Comparison of ENCODE assay signal across 14 cellular contexts in genomic region chr18:63140997-63141776, GRCh38.
A peak's percentile ranks its signal among the peaks of the same experiment; 100 is the strongest.
DNase-seq lines count a peak whose midpoint lies in the region; ATAC-seq lines count a peak whose summit lies in the region.
"Had no signal": no experiment of that assay in that cellular context is flagged by ENCODE, and none has a peak within 500 bp of the region (broad histone marks: within the 10 kb centered on the region; RNA-seq: fewer than 3 reads in every experiment).

No MANE protein-coding gene starts in this region.

- H3K27me3 Mint-ChIP-seq in activated naive CD4-positive, alpha-beta T cell treated with anti-CD3 and anti-CD28 coated beads, Interleukin-2, amount 10 ng/mL, durations not matched to agents 7 days and 5 days = no peaks in the 10 kb centered on the region
- no peaks in the 10 kb centered on the region for H3K27me3 Mint-ChIP-seq in activated naive CD8-positive, alpha-beta T cell treated with anti-CD3 and anti-CD28 coated beads, Interleukin-2, amount 10 ng/mL, durations not matched to agents 7 days and 5 days

- peaks cover 2% of the 10 kb centered on the region for H3K9me3 Mint-ChIP-seq in activated naive CD4-positive, alpha-beta T cell treated with anti-CD3 and anti-CD28 coated beads, Interleukin-2, amount 10 ng/mL, durations not matched to agents 7 days and 5 days
- peaks cover 2% of the 10 kb centered on the region for H3K9me3 Mint-ChIP-seq in activated naive CD8-positive, alpha-beta T cell treated with anti-CD3 and anti-CD28 coated beads, Interleukin-2, amount 10 ng/mL, durations not matched to agents 7 days and 5 days
- peaks cover 9% of the 10 kb centered on the region for H3K9me3 Mint-ChIP-seq in stimulated activated effector memory CD8-positive, alpha-beta T cell treated with anti-CD3 and anti-CD28 coated beads, Interleukin-12 subunit alpha, Interleukin-12 subunit beta, amount 100 ng/mL, for 72 hours

- H3K36me3 Mint-ChIP-seq in activated naive CD4-positive, alpha-beta T cell treated with anti-CD3 and anti-CD28 coated beads, Interleukin-2, amount 10 ng/mL, durations not matched to agents 7 days and 5 days = peaks cover 67% of the 10 kb centered on the region
- peaks cover 56% of the 10 kb centered on the region for H3K36me3 Mint-ChIP-seq in activated naive CD8-positive, alpha-beta T cell treated with anti-CD3 and anti-CD28 coated beads, Interleukin-2, amount 10 ng/mL, durations not matched to agents 7 days and 5 days
- peaks cover 95% of the 10 kb centered on the region for H3K36me3 Mint-ChIP-seq in stimulated activated effector memory CD8-positive, alpha-beta T cell treated with anti-CD3 and anti-CD28 coated beads, Interleukin-12 subunit alpha, Interleukin-12 subunit beta, amount 100 ng/mL, for 72 hours

- CTCF ChIA-PET in activated naive CD4-positive, alpha-beta T cell treated with anti-CD3 and anti-CD28 coated beads, Interleukin-2, amount 10 ng/mL, durations not matched to agents 7 days and 5 days (lab: Charles Lee) = interaction anchor here (1.4 to 1.5 kb wide), 2 partner anchors 14 to 17 kb away, joined by 3 to 7 read pairs; no protein-coding TSS in a partner anchor

- peaks cover 74% of the 10 kb centered on the region for H3K4me1 Mint-ChIP-seq in activated naive CD4-positive, alpha-beta T cell treated with anti-CD3 and anti-CD28 coated beads, Interleukin-2, amount 10 ng/mL, durations not matched to agents 7 days and 5 days
- H3K4me1 Mint-ChIP-seq in activated naive CD8-positive, alpha-beta T cell treated with anti-CD3 and anti-CD28 coated beads, Interleukin-2, amount 10 ng/mL, durations not matched to agents 7 days and 5 days = peaks cover 54% of the 10 kb centered on the region
- peaks cover 88% of the 10 kb centered on the region for H3K4me1 Mint-ChIP-seq in stimulated activated effector memory CD8-positive, alpha-beta T cell treated with anti-CD3 and anti-CD28 coated beads, Interleukin-12 subunit alpha, Interleukin-12 subunit beta, amount 100 ng/mL, for 72 hours

- H3K27ac Mint-ChIP-seq in activated naive CD4-positive, alpha-beta T cell treated with anti-CD3 and anti-CD28 coated beads, Interleukin-2, amount 10 ng/mL, durations not matched to agents 7 days and 5 days = peak overlapping the region; percentile 61
- peak overlapping the region; percentile 39 for H3K27ac Mint-ChIP-seq in activated naive CD8-positive, alpha-beta T cell treated with anti-CD3 and anti-CD28 coated beads, Interleukin-2, amount 10 ng/mL, durations not matched to agents 7 days and 5 days
- peak overlapping the region; percentile 84 for H3K27ac Mint-ChIP-seq in stimulated activated effector memory CD8-positive, alpha-beta T cell treated with anti-CD3 and anti-CD28 coated beads, Interleukin-12 subunit alpha, Interleukin-12 subunit beta, amount 100 ng/mL, for 72 hours

- POLR2A ChIA-PET in activated naive CD8-positive, alpha-beta T cell treated with anti-CD3 and anti-CD28 coated beads, Interleukin-2, amount 10 ng/mL, durations not matched to agents 7 days and 5 days (lab: Charles Lee) = no interaction called here

- ATAC-seq in activated naive CD8-positive, alpha-beta T cell treated with anti-CD3 and anti-CD28 coated beads, Interleukin-2, amount 10 ng/mL, durations not matched to agents 7 days and 5 days (ENCODE audit: low read depth) = no peak
- ATAC-seq in stimulated activated effector memory CD8-positive, alpha-beta T cell treated with anti-CD3 and anti-CD28 coated beads, Interleukin-12 subunit alpha, Interleukin-12 subunit beta, amount 100 ng/mL, for 72 hours = no peak
- ATAC-seq: gastroesophageal sphincter had no signal

- DNase-seq in activated naive CD4-positive, alpha-beta T cell treated with anti-CD3 and anti-CD28 coated beads, Interleukin-2, amount 10 ng/mL, durations not matched to agents 7 days and 5 days = no peak
- DNase-seq in activated naive CD4-positive, alpha-beta T cell treated with anti-CD3 and anti-CD28 coated beads, Interleukin-2, amount 50 U/mL, for 16 hours = no peak
- DNase-seq in NCI-H1694 (lab: John Stamatoyannopoulos, UW) (peak; percentile 44), COR-L47 (lab: John Stamatoyannopoulos, UW) (no peak), SK-N-DZ (ENCODE audit: low spot score) (no peak), ecto neural progenitor cell (ENCODE audit: low spot score) (no peak)
- no peak for DNase-seq in activated naive CD8-positive, alpha-beta T cell treated with anti-CD3 and anti-CD28 coated beads, Interleukin-2, amount 10 ng/mL, durations not matched to agents 7 days and 5 days
- DNase-seq in stimulated activated effector memory CD8-positive, alpha-beta T cell treated with anti-CD3 and anti-CD28 coated beads, Interleukin-12 subunit alpha, Interleukin-12 subunit beta, amount 100 ng/mL, for 72 hours (ENCODE audit: low spot score in 2 of 2) = no peak
- DNase-seq: activated CD8-positive, alpha-beta memory T cell treated with anti-CD3 and anti-CD28 coated beads, Interleukin-2, amount 50 U/mL, for 4 hours; NCI-H1092 treated with DMSO at 0.1 percent for 48 hours; NCI-H748 treated with DMSO at 0.1 percent for 48 hours; pancreas; stimulated activated CD4-positive, alpha-beta T cell treated with anti-CD3 and anti-CD28 coated beads, Interleukin-12 subunit alpha, Interleukin-12 subunit beta, amount 100 ng/mL, for 4 hours had no signal

- no peak overlapping the region for H3K4me3 Mint-ChIP-seq in activated naive CD4-positive, alpha-beta T cell treated with anti-CD3 and anti-CD28 coated beads, Interleukin-2, amount 10 ng/mL, durations not matched to agents 7 days and 5 days
- H3K4me3 Mint-ChIP-seq in activated naive CD8-positive, alpha-beta T cell treated with anti-CD3 and anti-CD28 coated beads, Interleukin-2, amount 10 ng/mL, durations not matched to agents 7 days and 5 days = no peak overlapping the region
- H3K4me3 Mint-ChIP-seq in stimulated activated effector memory CD8-positive, alpha-beta T cell treated with anti-CD3 and anti-CD28 coated beads, Interleukin-12 subunit alpha, Interleukin-12 subunit beta, amount 100 ng/mL, for 72 hours = peak overlapping the region; percentile 17
